22 cellular contexts compared by ENCODE assay signal in genomic region chr15:51356983-51357382, GRCh38. TPM values are rescaled to one million over a fixed set of nuclear protein-coding genes. Genes with fewer than 3 reads are reported as not detected.
"Had no signal": no experiment of that assay in that cellular context is flagged by ENCODE, and none has a peak within 500 bp of the region (broad histone marks: within the 10 kb centered on the region; RNA-seq: fewer than 3 reads in every experiment).

No MANE protein-coding gene starts in this region.

- H3K4me3 Mint-ChIP-seq: activated naive CD8-positive, alpha-beta T cell treated with anti-CD3 and anti-CD28 coated beads, Interleukin-2, amount 50 U/mL, for 24 hours; effector memory CD8-positive, alpha-beta T cell; stimulated activated effector memory CD8-positive, alpha-beta T cell treated with anti-CD3 and anti-CD28 coated beads, Interleukin-12 subunit alpha, Interleukin-12 subunit beta, amount 100 ng/mL, for 72 hours; T-helper 2 cell treated with Interferon-gamma antibody and Interleukin-4, amounts not matched to agents 5 μg/mL and 100 μg/mL, for 36 hours had no signal

- ATAC-seq: activated naive CD8-positive, alpha-beta T cell treated with anti-CD3 and anti-CD28 coated beads, Interleukin-2, amount 50 U/mL, for 24 hours; effector memory CD8-positive, alpha-beta T cell; gastrocnemius medialis; heart right ventricle; left colon; lower lobe of right lung; naive thymus-derived CD4-positive, alpha-beta T cell; pancreas; sciatic nerve; stimulated activated effector memory CD8-positive, alpha-beta T cell treated with anti-CD3 and anti-CD28 coated beads, Interleukin-12 subunit alpha, Interleukin-12 subunit beta, amount 100 ng/mL, for 72 hours had no signal

- H3K27me3 ChIP-seq: ascending aorta, gastrocnemius medialis, heart right ventricle, pancreas had no signal

- H3K27ac Mint-ChIP-seq: activated naive CD8-positive, alpha-beta T cell treated with anti-CD3 and anti-CD28 coated beads, Interleukin-2, amount 50 U/mL, for 24 hours; effector memory CD8-positive, alpha-beta T cell; naive thymus-derived CD4-positive, alpha-beta T cell; stimulated activated effector memory CD8-positive, alpha-beta T cell treated with anti-CD3 and anti-CD28 coated beads, Interleukin-12 subunit alpha, Interleukin-12 subunit beta, amount 100 ng/mL, for 72 hours; T-helper 2 cell treated with Interferon-gamma antibody and Interleukin-4, amounts not matched to agents 5 μg/mL and 100 μg/mL, for 36 hours had no signal

- H3K36me3 ChIP-seq: ascending aorta, gastrocnemius medialis, heart right ventricle, lower lobe of right lung, pancreas, thoracic aorta had no signal

- H3K9me3 Mint-ChIP-seq: activated naive CD8-positive, alpha-beta T cell treated with anti-CD3 and anti-CD28 coated beads, Interleukin-2, amount 50 U/mL, for 24 hours; effector memory CD8-positive, alpha-beta T cell; stimulated activated effector memory CD8-positive, alpha-beta T cell treated with anti-CD3 and anti-CD28 coated beads, Interleukin-12 subunit alpha, Interleukin-12 subunit beta, amount 100 ng/mL, for 72 hours; T-helper 2 cell treated with Interferon-gamma antibody and Interleukin-4, amounts not matched to agents 5 μg/mL and 100 μg/mL, for 36 hours had no signal

- DNase-seq: activated CD4-positive, CD25-positive, alpha-beta regulatory T cell treated with anti-CD3 and anti-CD28 coated beads, Interleukin-2, amount 50 U/mL, for 72 hours; activated naive CD4-positive, alpha-beta T cell; activated naive CD8-positive, alpha-beta T cell treated with anti-CD3 and anti-CD28 coated beads, Interleukin-2, amount 50 U/mL, for 24 hours; activated T-cell treated with anti-CD3 and anti-CD28 coated beads for 4 hours; dermis blood vessel endothelial cell; effector memory CD8-positive, alpha-beta T cell; gastrocnemius medialis; heart right ventricle; left colon; lower lobe of right lung; naive thymus-derived CD4-positive, alpha-beta T cell; pancreas; stimulated activated CD4-positive, alpha-beta T cell treated with anti-CD3 and anti-CD28 coated beads, Interleukin-12 subunit alpha, Interleukin-12 subunit beta, amount 100 ng/mL, for 4 hours; stimulated activated CD4-positive, alpha-beta T cell treated with anti-CD3 and anti-CD28 coated beads, Interleukin-2, amount 100 ng/mL, for 24 hours had no signal

- H3K4me3 ChIP-seq: ascending aorta, gastrocnemius medialis, heart right ventricle, lower lobe of right lung, pancreas, thoracic aorta had no signal

- H3K27ac ChIP-seq: ascending aorta, gastrocnemius medialis, heart right ventricle, lower lobe of right lung, pancreas, thoracic aorta had no signal

- H3K4me1 Mint-ChIP-seq: activated naive CD8-positive, alpha-beta T cell treated with anti-CD3 and anti-CD28 coated beads, Interleukin-2, amount 50 U/mL, for 24 hours had no signal

- H3K9me3 ChIP-seq: ascending aorta, gastrocnemius medialis, heart right ventricle, lower lobe of right lung, pancreas, thoracic aorta had no signal

- H3K4me1 ChIP-seq: gastrocnemius medialis had no signal

RNA-seq across cellular contexts. Expression of gene GLDN, which starts 15.5 kb away (rescaled TPM):
- total RNA-seq: activated CD8-positive, alpha-beta memory T cell treated with anti-CD3 and anti-CD28 coated beads for 36 hours; dermis blood vessel endothelial cell; naive thymus-derived CD4-positive, alpha-beta T cell had no signal
- polyA plus RNA-seq: naive thymus-derived CD4-positive, alpha-beta T cell had no signal

RNA-seq across cellular contexts. Expression of gene CYP19A1, which starts 18.6 kb away (rescaled TPM):
- total RNA-seq: activated CD8-positive, alpha-beta memory T cell treated with anti-CD3 and anti-CD28 coated beads for 36 hours; bronchial epithelial cell; chondrocyte; dermis blood vessel endothelial cell had no signal
- polyA plus RNA-seq: naive thymus-derived CD4-positive, alpha-beta T cell had no signal
